Comparison of ENCODE assay signal across 10 cellular contexts in the genomic region with DNA sequence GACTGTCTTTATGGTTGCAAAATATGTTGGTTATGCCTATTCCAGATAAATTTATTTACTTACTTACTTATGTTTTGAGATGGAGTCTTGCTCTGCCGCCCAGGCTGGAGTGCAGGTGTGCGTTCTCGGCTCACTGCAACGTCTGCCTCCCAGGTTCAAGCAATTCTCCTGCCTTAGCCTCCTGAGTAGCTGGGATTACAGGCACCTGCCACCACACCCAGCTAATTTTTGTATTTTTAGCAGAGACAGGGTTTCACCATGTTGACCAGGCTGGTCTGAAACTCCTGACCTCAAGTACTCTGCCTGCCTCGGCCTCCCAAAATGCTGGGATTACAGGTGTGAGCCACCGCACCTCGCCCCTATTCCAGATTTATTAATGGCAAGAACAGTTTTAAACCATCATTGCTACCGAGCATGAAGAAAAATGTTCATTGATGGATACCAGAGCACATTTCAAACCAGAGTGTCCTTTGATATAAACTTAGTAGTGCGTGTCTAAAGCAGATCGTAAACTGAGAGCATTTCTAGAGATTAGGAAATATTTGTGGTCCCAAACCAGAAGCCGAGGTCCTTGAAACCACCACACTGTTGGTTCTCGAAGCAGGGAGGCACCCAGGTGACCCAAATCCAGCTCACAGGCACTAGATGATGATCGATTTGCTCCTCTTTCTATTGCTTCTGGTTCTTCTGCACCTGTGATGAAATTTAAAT.
DNase-seq lines count a peak whose midpoint lies in the region; ATAC-seq, FAIRE-seq and TF ChIP-seq lines count a peak whose summit lies in the region.
"Had no signal": no experiment of that assay in that cellular context is flagged by ENCODE, and none has a peak within 500 bp of the region (broad histone marks: within the 10 kb centered on the region; RNA-seq: fewer than 3 reads in every experiment).

No MANE protein-coding gene starts in this region.

- TF ChIP-seq RAD21 in HepG2 (CRISPR knock-in tag; IDR thresholded peaks at IDR 0.05) = no peak

- H4K20me1 ChIP-seq in HepG2 (ENCODE audit: insufficient read depth, low read length) = no peaks in the 10 kb centered on the region

- H2AFZ ChIP-seq in HepG2 (ENCODE audit: low read length) (no peak overlapping the region), mesenchymal stem cell (ENCODE audit: low read depth, low read length) (no peak overlapping the region)

- H3K18ac ChIP-seq in mesenchymal stem cell (ENCODE audit: low read depth in 1 of 2, low read length in 2 of 2) = peak overlapping the region in 1 of 2 experiments; percentile 40

- 49% methylated on average over 13 of the region's 13 CpGs for WGBS in HepG2 (ENCODE audit: low lambda C conversion rate)
- WGBS in right lobe of liver (ENCODE audit: insufficient coverage, low coverage, low lambda C conversion rate, missing lambda C conversion rate) = 78% methylated on average over 11 of the region's 13 CpGs
- WGBS in mesenchymal stem cell = 84% methylated on average over 13 of the region's 13 CpGs

- no peak overlapping the region for H2AK5ac ChIP-seq in mesenchymal stem cell (ENCODE audit: low read length, severe bottlenecking)

- DNase-seq in HepG2 (ENCODE audit: low spot score) = no peak
- no peak for DNase-seq in right lobe of liver
- peak; percentile 54 for DNase-seq in mesenchymal stem cell
- no peak for DNase-seq in CD14-positive monocyte (ENCODE audit: low spot score)
- DNase-seq in epidermal melanocyte (ENCODE audit: insufficient read length, low spot score) = no peak
- no peak for DNase-seq in DMS 273 (lab: John Stamatoyannopoulos, UW; ENCODE audit: unreplicated experiment)
- no peak for DNase-seq in dedifferentiated amniotic fluid mesenchymal stem cell (ENCODE audit: extremely low spot score)
- DNase-seq: COR-L47 had no signal

- H3K4me3 Mint-ChIP-seq in CD14-positive monocyte = peak overlapping the region in 1 of 2 donors; percentile 60

- POLR2A ChIA-PET in HepG2 (lab: Yijun Ruan, JAX) = no interaction called here

- TF ChIP-seq POLR2A in HepG2 (IDR thresholded peaks at IDR 0.05; ENCODE audit: insufficient read depth in 1 of 2, low read depth in 2 of 2, low read length in 2 of 2) = no peak
- TF ChIP-seq POLR2A in right lobe of liver (IDR thresholded peaks at IDR 0.05) = no peak

- TF ChIP-seq CTCF in HepG2 (CRISPR knock-in tag; IDR thresholded peaks at IDR 0.05) = no peak
- no peak for TF ChIP-seq CTCF in right lobe of liver (IDR thresholded peaks at IDR 0.05)
- TF ChIP-seq CTCF in CD14-positive monocyte (IDR thresholded peaks at IDR 0.05) = no peak

- H4K8ac ChIP-seq in mesenchymal stem cell (ENCODE audit: low read length) = no peak overlapping the region

- H3K4me3 ChIP-seq in HepG2 (replicated peaks in 1 of 3; ENCODE audit: insufficient read depth in 1 of 3, low read depth in 2 of 3, low read length in 3 of 3) (no peak overlapping the region), right lobe of liver (no peak overlapping the region), mesenchymal stem cell (ENCODE audit: insufficient read depth in 1 of 2, low read depth in 1 of 2, low read length in 2 of 2) (no peak overlapping the region)

- peaks cover 0 to 4% (median 0%) of the 10 kb centered on the region in 7 donors for H3K9me3 Mint-ChIP-seq in CD14-positive monocyte

- H3K4me1 ChIP-seq in HepG2 (ENCODE audit: insufficient read depth, low read length) (peaks cover 6% of the 10 kb centered on the region; the same call in 1 of the 2 replicates), right lobe of liver (peaks cover 0 to 8% (median 3%) of the 10 kb centered on the region in 4 donors), mesenchymal stem cell (ENCODE audit: control insufficient read depth, insufficient read depth, low read depth, low read length) (peaks cover 5% of the 10 kb centered on the region)

- H3K36me3 Mint-ChIP-seq in CD14-positive monocyte = no peaks in the 10 kb centered on the region

- ATAC-seq in HepG2 = no peak
- ATAC-seq in right lobe of liver = no peak
- ATAC-seq: Panc1 had no signal

- H3K27ac ChIP-seq in HepG2 (ENCODE audit: extremely low read length, insufficient read depth, low read length) (no peak overlapping the region), right lobe of liver (peak overlapping the region in 1 of 3 donors; percentile 30), angular gyrus (ENCODE audit: low read depth, low read length) (peak overlapping the region; percentile 44), mesenchymal stem cell (ENCODE audit: low read length, poor library complexity, severe bottlenecking) (no peak overlapping the region)

- H2BK15ac ChIP-seq in mesenchymal stem cell (ENCODE audit: low read depth, poor library complexity, severe bottlenecking) = no peak overlapping the region

- no peak overlapping the region for H2BK120ac ChIP-seq in mesenchymal stem cell (ENCODE audit: low read depth, low read length)

- H4K91ac ChIP-seq in mesenchymal stem cell (ENCODE audit: low read length) = no peak overlapping the region

- H3K36me3 ChIP-seq in HepG2 (replicated peaks in 1 of 2; ENCODE audit: control insufficient read depth in 1 of 2, insufficient read depth in 2 of 2, low read length in 2 of 2) = no peaks in the 10 kb centered on the region
- no peaks in the 10 kb centered on the region for H3K36me3 ChIP-seq in right lobe of liver
- H3K36me3 ChIP-seq in mesenchymal stem cell (ENCODE audit: control insufficient read depth in 1 of 2, insufficient read depth in 2 of 2, low read depth in 1 of 2, low read length in 2 of 2) = no peaks in the 10 kb centered on the region

- H3K79me2 ChIP-seq in HepG2 (ENCODE audit: insufficient read depth, low read length) = no peaks in the 10 kb centered on the region

- no peak overlapping the region for H2BK5ac ChIP-seq in mesenchymal stem cell (ENCODE audit: low read depth, low read length, poor library complexity, severe bottlenecking)

- H3K14ac ChIP-seq in mesenchymal stem cell (ENCODE audit: low read length in 2 of 2) = no peak overlapping the region

- H3K4me2 ChIP-seq in HepG2 (ENCODE audit: low read depth, low read length) = peak overlapping the region; percentile 41; the same call in 1 of the 2 replicates
- H3K4me2 ChIP-seq in mesenchymal stem cell (ENCODE audit: low read length, poor library complexity, severe bottlenecking) = no peak overlapping the region

- H3K4ac ChIP-seq in mesenchymal stem cell (ENCODE audit: low read depth in 1 of 2, low read length in 2 of 2) = no peak overlapping the region

- BruUV-seq in HepG2 (replicated peaks; lab: Mats Ljungman, UMichigan) = no TSS peak

- no peak for TF ChIP-seq EP300 in HepG2 (IDR thresholded peaks at IDR 0.05; ENCODE audit: low read depth in 2 of 2, low read length in 2 of 2)
- no peak for TF ChIP-seq EP300 in HepG2 (CRISPR knock-in tag; IDR thresholded peaks at IDR 0.05; ENCODE audit: borderline replicate concordance)

- no peak overlapping the region for H3K23ac ChIP-seq in mesenchymal stem cell (ENCODE audit: low read length in 2 of 2)

- H3K9ac ChIP-seq in HepG2 (ENCODE audit: insufficient read depth, low read depth, low read length) (no peak overlapping the region), mesenchymal stem cell (ENCODE audit: low read length) (no peak overlapping the region)

- no peak for FAIRE-seq in HepG2 (lab: Jason Lieb, UNC)

- H3K4me1 Mint-ChIP-seq in CD14-positive monocyte = peaks cover 12% of the 10 kb centered on the region

- no peaks in the 10 kb centered on the region for H3K79me1 ChIP-seq in mesenchymal stem cell (replicated peaks; ENCODE audit: low read length, poor library complexity, severe bottlenecking)

- H3K27me3 Mint-ChIP-seq in CD14-positive monocyte (ENCODE audit: low read depth in 3 of 3) = peaks cover 0 to 2% (median 1%) of the 10 kb centered on the region in 3 donors

- H2BK12ac ChIP-seq in mesenchymal stem cell (ENCODE audit: low read length in 2 of 2) = peak overlapping the region in 1 of 2 experiments; percentile 10

- in situ Hi-C loops in HepG2 (cut with HindIII; ENCODE audit: extremely low pct_ligation_motif_present, low pct_unique_long_range_greater_than_20kb) = no loop called here

- intact Hi-C loops in HepG2 (cut with micrococcal nuclease; ENCODE audit: unreplicated experiment) (no loop called here), right lobe of liver (cut with DNase I) (no loop called here), CD14-positive monocyte (cut with micrococcal nuclease) (no loop called here)

- CTCF ChIA-PET in HepG2 (lab: Yijun Ruan, JAX; ENCODE audit: low intra/inter-chr PET ratio, low total read pairs) = no interaction called here

- no peak overlapping the region for H3K27ac Mint-ChIP-seq in CD14-positive monocyte

- H3K27me3 ChIP-seq in HepG2 (ENCODE audit: control insufficient read depth in 1 of 2, insufficient read depth in 2 of 2, low read length in 2 of 2) = no peaks in the 10 kb centered on the region
- no peaks in the 10 kb centered on the region for H3K27me3 ChIP-seq in right lobe of liver
- H3K27me3 ChIP-seq in mesenchymal stem cell (ENCODE audit: control insufficient read depth in 1 of 2, insufficient read depth in 1 of 2, low read length in 2 of 2) = no peaks in the 10 kb centered on the region

- H3K9me3 ChIP-seq in HepG2 (ENCODE audit: low read length) (no peaks in the 10 kb centered on the region), right lobe of liver (no peaks in the 10 kb centered on the region), mesenchymal stem cell (ENCODE audit: control insufficient read depth, low read length) (no peaks in the 10 kb centered on the region)

TF ChIP-seq in HepG2, 621 proteins besides CTCF, POLR2A, EP300 and RAD21:
- no peak for TF ChIP-seq SPEN (CRISPR knock-in tag; IDR thresholded peaks at IDR 0.05; ENCODE audit: low read depth)
